In the genomic region with DNA sequence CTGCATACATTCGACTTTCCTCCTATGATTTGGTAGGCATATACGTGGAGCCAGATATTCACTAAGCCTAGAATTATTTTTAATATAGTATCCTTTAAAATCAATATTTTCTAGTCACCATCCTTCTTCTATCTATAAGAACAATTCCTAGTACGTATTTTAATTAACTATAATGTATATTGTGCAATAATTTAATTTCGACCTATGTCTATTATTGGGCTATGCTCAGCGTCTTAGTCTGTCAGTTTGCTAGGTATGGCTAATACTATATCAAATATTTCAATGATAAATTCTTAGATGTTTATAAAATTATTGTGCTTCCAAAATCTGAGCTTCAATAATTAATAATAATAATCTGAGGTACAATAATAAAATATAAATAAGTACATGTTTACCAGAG, we compare ENCODE assay signal across 3 cellular contexts.
TF ChIP-seq lines count a peak whose summit lies in the region.

No MANE protein-coding gene starts in this region.

TF ChIP-seq in HepG2, 621 proteins besides CTCF, POLR2A, EP300 and RAD21:
- TF ChIP-seq CEBPB (IDR thresholded peaks at IDR 0.05; ENCODE audit: borderline replicate concordance, low read depth, low read length) (peak; percentile 38; the same call in 1 of the 2 replicates), PBX2 (CRISPR knock-in tag; IDR thresholded peaks at IDR 0.05) (no peak)

TF ChIP-seq in IMR-90, 13 proteins besides CTCF, POLR2A, EP300 and RAD21:
- TF ChIP-seq, protein P1, sequence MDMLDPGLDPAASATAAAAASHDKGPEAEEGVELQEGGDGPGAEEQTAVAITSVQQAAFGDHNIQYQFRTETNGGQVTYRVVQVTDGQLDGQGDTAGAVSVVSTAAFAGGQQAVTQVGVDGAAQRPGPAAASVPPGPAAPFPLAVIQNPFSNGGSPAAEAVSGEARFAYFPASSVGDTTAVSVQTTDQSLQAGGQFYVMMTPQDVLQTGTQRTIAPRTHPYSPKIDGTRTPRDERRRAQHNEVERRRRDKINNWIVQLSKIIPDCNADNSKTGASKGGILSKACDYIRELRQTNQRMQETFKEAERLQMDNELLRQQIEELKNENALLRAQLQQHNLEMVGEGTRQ (IDR thresholded peaks at IDR 0.05; ENCODE audit: low read depth, low read length) = no peak
- TF ChIP-seq CEBPB (IDR thresholded peaks at IDR 0.05; ENCODE audit: low read depth, low read length) = peak; percentile 76
- TF ChIP-seq CHD1 (IDR thresholded peaks at IDR 0.05; ENCODE audit: low read depth, low read length) = no peak
- no peak for TF ChIP-seq MAZ (IDR thresholded peaks at IDR 0.05; ENCODE audit: borderline replicate concordance, low read depth, low read length)

TF ChIP-seq in K562, 482 proteins besides CTCF, POLR2A, EP300 and RAD21:
- TF ChIP-seq CEBPG (CRISPR knock-in tag; IDR thresholded peaks at IDR 0.05) = no peak
- peak in 1 of 2 experiments; percentile 77; a peak in 2 of 4 replicates for TF ChIP-seq CEBPG (tag; conservative IDR thresholded peaks at IDR 0.05 in 1 of 2, IDR thresholded peaks at IDR 0.05 in 1 of 2)
- peak; percentile 42; the same call in 1 of the 2 replicates for TF ChIP-seq CEBPB (tag; IDR thresholded peaks at IDR 0.05)
- no peak for TF ChIP-seq ZBTB5 (IDR thresholded peaks at IDR 0.05)
- TF ChIP-seq PRMT5 (CRISPR knock-in tag; IDR thresholded peaks at IDR 0.05) = no peak
- TF ChIP-seq PURB (CRISPR knock-in tag; IDR thresholded peaks at IDR 0.05; ENCODE audit: low read depth) = no peak
- no peak for TF ChIP-seq DNMT1 (IDR thresholded peaks at IDR 0.05)
- TF ChIP-seq RBM17 (IDR thresholded peaks at IDR 0.05; ENCODE audit: borderline replicate concordance, low read depth, low read length) = no peak
- no peak for TF ChIP-seq KDM2B (CRISPR knock-in tag; IDR thresholded peaks at IDR 0.05)
- TF ChIP-seq XRCC5 (IDR thresholded peaks at IDR 0.05; ENCODE audit: low read depth, low read length) = no peak
- TF ChIP-seq SAFB2 (IDR thresholded peaks at IDR 0.05; ENCODE audit: borderline replicate concordance, low read depth, low read length, severe bottlenecking) = no peak
- TF ChIP-seq, protein P2, sequence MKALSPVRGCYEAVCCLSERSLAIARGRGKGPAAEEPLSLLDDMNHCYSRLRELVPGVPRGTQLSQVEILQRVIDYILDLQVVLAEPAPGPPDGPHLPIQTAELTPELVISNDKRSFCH (CRISPR knock-in tag; IDR thresholded peaks at IDR 0.05) = no peak
- TF ChIP-seq, protein P2 (tag; IDR thresholded peaks at IDR 0.05) = no peak
- no peak for TF ChIP-seq ZNF77 (CRISPR knock-in tag; IDR thresholded peaks at IDR 0.05)
- TF ChIP-seq MGA (IDR thresholded peaks at IDR 0.05) = no peak
- TF ChIP-seq XRCC4 (IDR thresholded peaks at IDR 0.05; ENCODE audit: extremely low read depth, insufficient read depth, insufficient read length) = no peak
